In genomic region chr15:59140422-59141226, GRCh38 we compare ENCODE assay signal across 20 cellular contexts. TPM values are rescaled to one million over a fixed set of nuclear protein-coding genes. Genes with fewer than 3 reads are reported as not detected.
DNase-seq lines count a peak whose midpoint lies in the region; ATAC-seq and TF ChIP-seq lines count a peak whose summit lies in the region.
"Had no signal": no experiment of that assay in that cellular context is flagged by ENCODE, and none has a peak within 500 bp of the region (broad histone marks: within the 10 kb centered on the region; RNA-seq: fewer than 3 reads in every experiment).

No MANE protein-coding gene starts in this region.

- peak overlapping the region; percentile 51 for H3K27ac Mint-ChIP-seq in nephron progenitor cell
- no peak overlapping the region for H3K27ac Mint-ChIP-seq in activated naive CD4-positive, alpha-beta T cell treated with anti-CD3 and anti-CD28 coated beads for 36 hours
- H3K27ac Mint-ChIP-seq: activated CD8-positive, alpha-beta memory T cell treated with anti-CD3 and anti-CD28 coated beads, Interleukin-2, amount 10 ng/mL, durations not matched to agents 7 days and 5 days; activated naive CD4-positive, alpha-beta T cell treated with anti-CD3 and anti-CD28 coated beads, Interleukin-2, amount 50 U/mL, for 24 hours; B cell; stimulated activated naive CD8-positive, alpha-beta T cell treated with anti-CD3 and anti-CD28 coated beads, Interleukin-15, Interleukin-2, amounts not matched to agents 100 ng/mL and 50 ng/mL, for 24 hours had no signal

- H3K36me3 ChIP-seq in OCI-LY3 (replicated peaks; ENCODE audit: low read depth, low read length) (peaks cover 15% of the 10 kb centered on the region), trophoblast cell (ENCODE audit: control insufficient read depth in 1 of 2, insufficient read depth in 2 of 2, low read length in 2 of 2) (peaks cover 37 to 46% of the 10 kb centered on the region in 2 experiments)

- H4K20me1 ChIP-seq in OCI-LY3 (ENCODE audit: insufficient read depth, low read length) = no peaks in the 10 kb centered on the region

- H3K27me3 ChIP-seq in OCI-LY3 (ENCODE audit: low read depth, low read length) (no peaks in the 10 kb centered on the region), trophoblast cell (ENCODE audit: insufficient read depth, low read length) (no peaks in the 10 kb centered on the region)
- H3K27me3 ChIP-seq: vagina had no signal

- H3K14ac ChIP-seq in trophoblast cell (ENCODE audit: low read length) = no peak overlapping the region

- no peaks in the 10 kb centered on the region for H3K79me1 ChIP-seq in trophoblast cell (ENCODE audit: low read length)

- no peaks in the 10 kb centered on the region for H3K9me3 Mint-ChIP-seq in nephron progenitor cell
- no peaks in the 10 kb centered on the region for H3K9me3 Mint-ChIP-seq in activated naive CD4-positive, alpha-beta T cell treated with anti-CD3 and anti-CD28 coated beads for 36 hours
- H3K9me3 Mint-ChIP-seq: activated naive CD4-positive, alpha-beta T cell treated with anti-CD3 and anti-CD28 coated beads, Interleukin-2, amount 50 U/mL, for 24 hours; central memory CD8-positive, alpha-beta T cell; IgD-negative memory B cell; immature natural killer cell; stimulated activated naive CD8-positive, alpha-beta T cell treated with anti-CD3 and anti-CD28 coated beads, Interleukin-15, Interleukin-2, amounts not matched to agents 100 ng/mL and 50 ng/mL, for 24 hours had no signal

- intact Hi-C loops in activated naive CD4-positive, alpha-beta T cell treated with anti-CD3 and anti-CD28 coated beads for 36 hours (cut with micrococcal nuclease) = no loop called here

- no peak overlapping the region for H4K91ac ChIP-seq in trophoblast cell (ENCODE audit: low read depth, low read length)

- no peak overlapping the region for H4K12ac ChIP-seq in trophoblast cell (ENCODE audit: low read depth, low read length)

- no peak overlapping the region for H3K23ac ChIP-seq in trophoblast cell (ENCODE audit: low read length)

- H3K18ac ChIP-seq in trophoblast cell (ENCODE audit: low read length) = no peak overlapping the region

- H3K4me3 ChIP-seq in OCI-LY3 (ENCODE audit: low read length) (no peak overlapping the region), trophoblast cell (ENCODE audit: low read depth, low read length) (no peak overlapping the region)
- H3K4me3 ChIP-seq: smooth muscle cell, vagina had no signal

- H3K4me1 ChIP-seq in OCI-LY3 (ENCODE audit: low read length) (peaks cover 24% of the 10 kb centered on the region), trophoblast cell (ENCODE audit: control insufficient read depth in 1 of 2, insufficient read depth in 2 of 2, low read length in 2 of 2) (no peaks in the 10 kb centered on the region)
- H3K4me1 ChIP-seq: parathyroid adenoma, vagina had no signal

- H2BK5ac ChIP-seq in trophoblast cell (ENCODE audit: low read depth, low read length, poor library complexity) = no peak overlapping the region

- H3K9me3 ChIP-seq in OCI-LY3 (ENCODE audit: insufficient read depth, low read length) = no peaks in the 10 kb centered on the region
- peaks cover 2% of the 10 kb centered on the region for H3K9me3 ChIP-seq in trophoblast cell (ENCODE audit: insufficient read depth, low read depth, low read length)
- H3K9me3 ChIP-seq: vagina had no signal

- H2AK5ac ChIP-seq in trophoblast cell (ENCODE audit: low read length) = no peak overlapping the region

- no peaks in the 10 kb centered on the region for H3K79me2 ChIP-seq in OCI-LY3 (ENCODE audit: low read length)
- H3K79me2 ChIP-seq in trophoblast cell (ENCODE audit: control insufficient read depth, insufficient read depth, low read length, poor library complexity) = no peaks in the 10 kb centered on the region
- H3K79me2 ChIP-seq: parathyroid adenoma had no signal

- no CpG with 5 or more reads among the region's 9 CpGs for WGBS in trophoblast cell (ENCODE audit: extremely low coverage, insufficient coverage, insufficient read length)

- no peak overlapping the region for H3K4me3 Mint-ChIP-seq in nephron progenitor cell
- no peak overlapping the region for H3K4me3 Mint-ChIP-seq in activated naive CD4-positive, alpha-beta T cell treated with anti-CD3 and anti-CD28 coated beads for 36 hours
- H3K4me3 Mint-ChIP-seq: activated CD8-positive, alpha-beta memory T cell treated with anti-CD3 and anti-CD28 coated beads, Interleukin-2, amount 10 ng/mL, durations not matched to agents 7 days and 5 days; activated naive CD4-positive, alpha-beta T cell treated with anti-CD3 and anti-CD28 coated beads, Interleukin-2, amount 50 U/mL, for 24 hours; B cell; central memory CD8-positive, alpha-beta T cell; IgD-negative memory B cell; immature natural killer cell; stimulated activated naive CD8-positive, alpha-beta T cell treated with anti-CD3 and anti-CD28 coated beads, Interleukin-15, Interleukin-2, amounts not matched to agents 100 ng/mL and 50 ng/mL, for 24 hours had no signal

- H4K8ac ChIP-seq in trophoblast cell (ENCODE audit: low read depth, low read length) = no peak overlapping the region

- TF ChIP-seq CTCF in GM13976 (IDR thresholded peaks at IDR 0.05; ENCODE audit: borderline replicate concordance, control extremely low read depth, extremely low read depth, insufficient read depth, missing control alignments) (no peak), OCI-LY3 (IDR thresholded peaks at IDR 0.05; ENCODE audit: low read depth, low read length) (no peak), nephron progenitor cell (IDR thresholded peaks at IDR 0.05) (no peak)

- H3K27ac ChIP-seq in OCI-LY3 (ENCODE audit: low read length) (peak overlapping the region; percentile 4; the same call in 1 of the 2 replicates), trophoblast cell (ENCODE audit: low read depth, low read length) (no peak overlapping the region)
- H3K27ac ChIP-seq: parathyroid adenoma, vagina had no signal

- in situ Hi-C loops in GM13976 (cut with MboI; ENCODE audit: low sequenced_read_pairs, unreplicated experiment) = loop anchor here (25.0 kb wide), 1 partner anchor 903 kb away; no protein-coding TSS in a partner anchor

- H3K9ac ChIP-seq in OCI-LY3 (ENCODE audit: low read length) = no peak overlapping the region
- H3K9ac ChIP-seq in trophoblast cell (ENCODE audit: low read length) = no peak overlapping the region
- H3K9ac ChIP-seq: parathyroid adenoma had no signal

- H2BK12ac ChIP-seq in trophoblast cell (ENCODE audit: low read length) = no peak overlapping the region

- CTCF ChIA-PET in activated naive CD4-positive, alpha-beta T cell treated with anti-CD3 and anti-CD28 coated beads for 36 hours (lab: Charles Lee) = no interaction called here

- DNase-seq in GM13976 (ENCODE audit: low spot score) (peak; percentile 55), nephron progenitor cell (no peak), trophoblast cell (no peak), NCI-H2081 (lab: John Stamatoyannopoulos, UW) (no peak)
- no peak for DNase-seq in activated naive CD4-positive, alpha-beta T cell treated with anti-CD3 and anti-CD28 coated beads for 36 hours
- DNase-seq: activated CD8-positive, alpha-beta memory T cell treated with anti-CD3 and anti-CD28 coated beads, Interleukin-2, amount 10 ng/mL, durations not matched to agents 7 days and 5 days; immature natural killer cell; NCI-H1105 had no signal

- ATAC-seq in esophagus mucosa (peak; percentile 86), HG03571 (IDR thresholded peaks at IDR 0.05; ENCODE audit: unreplicated experiment) (no peak)
- ATAC-seq: activated CD8-positive, alpha-beta memory T cell treated with anti-CD3 and anti-CD28 coated beads, Interleukin-2, amount 10 ng/mL, durations not matched to agents 7 days and 5 days; SK-N-SH treated with all-trans-retinoic acid at 6 μM for 48 hours had no signal

- H2AFZ ChIP-seq in OCI-LY3 (ENCODE audit: low read depth, low read length) (no peak overlapping the region), trophoblast cell (ENCODE audit: insufficient read depth, low read length, poor library complexity) (no peak overlapping the region)
- H2AFZ ChIP-seq: parathyroid adenoma had no signal

- H3K27me3 Mint-ChIP-seq in nephron progenitor cell (ENCODE audit: low read depth, poor library complexity) = peaks cover 2% of the 10 kb centered on the region
- H3K27me3 Mint-ChIP-seq in activated naive CD4-positive, alpha-beta T cell treated with anti-CD3 and anti-CD28 coated beads for 36 hours (ENCODE audit: low read depth) = no peaks in the 10 kb centered on the region
- H3K27me3 Mint-ChIP-seq: activated CD8-positive, alpha-beta memory T cell treated with anti-CD3 and anti-CD28 coated beads, Interleukin-2, amount 10 ng/mL, durations not matched to agents 7 days and 5 days; activated naive CD4-positive, alpha-beta T cell treated with anti-CD3 and anti-CD28 coated beads, Interleukin-2, amount 50 U/mL, for 24 hours; B cell; central memory CD8-positive, alpha-beta T cell; IgD-negative memory B cell; stimulated activated naive CD8-positive, alpha-beta T cell treated with anti-CD3 and anti-CD28 coated beads, Interleukin-15, Interleukin-2, amounts not matched to agents 100 ng/mL and 50 ng/mL, for 24 hours had no signal

- peaks cover 69% of the 10 kb centered on the region for H3K36me3 Mint-ChIP-seq in nephron progenitor cell (ENCODE audit: low read depth)
- H3K36me3 Mint-ChIP-seq in activated naive CD4-positive, alpha-beta T cell treated with anti-CD3 and anti-CD28 coated beads for 36 hours (ENCODE audit: low read depth) = no peaks in the 10 kb centered on the region
- H3K36me3 Mint-ChIP-seq: activated naive CD4-positive, alpha-beta T cell treated with anti-CD3 and anti-CD28 coated beads, Interleukin-2, amount 50 U/mL, for 24 hours; immature natural killer cell had no signal

- no peak overlapping the region for H3K4ac ChIP-seq in trophoblast cell (ENCODE audit: low read depth, low read length)

- 0 out of 2 replicates have a peak overlapping the region, but pooled peaks have one; percentile 12 for H3K4me2 ChIP-seq in OCI-LY3 (ENCODE audit: low read length)
- H3K4me2 ChIP-seq in trophoblast cell (ENCODE audit: low read length) = no peak overlapping the region
- H3K4me2 ChIP-seq: smooth muscle cell had no signal

- no peaks in the 10 kb centered on the region for H3K4me1 Mint-ChIP-seq in nephron progenitor cell
- peaks cover 14% of the 10 kb centered on the region for H3K4me1 Mint-ChIP-seq in activated naive CD4-positive, alpha-beta T cell treated with anti-CD3 and anti-CD28 coated beads for 36 hours (ENCODE audit: low read depth)
- H3K4me1 Mint-ChIP-seq: immature natural killer cell had no signal

- H2BK120ac ChIP-seq in trophoblast cell (ENCODE audit: insufficient read depth, low read length, poor library complexity) = no peak overlapping the region

RNA-seq across cellular contexts. Expression of gene CCNB2, which starts 35.7 kb away (rescaled TPM):
- total RNA-seq in esophagus mucosa = 27.0 TPM
- 56.1 and 62.0 TPM in 2 replicates for polyA plus RNA-seq in trophoblast cell (2013)
- 10 to 100 TPM; 93.1 to 98.2 TPM for total RNA-seq in activated naive CD4-positive, alpha-beta T cell treated with anti-CD3 and anti-CD28 coated beads for 36 hours
